ENCODE assay signal across 8 cellular contexts in the genomic region with DNA sequence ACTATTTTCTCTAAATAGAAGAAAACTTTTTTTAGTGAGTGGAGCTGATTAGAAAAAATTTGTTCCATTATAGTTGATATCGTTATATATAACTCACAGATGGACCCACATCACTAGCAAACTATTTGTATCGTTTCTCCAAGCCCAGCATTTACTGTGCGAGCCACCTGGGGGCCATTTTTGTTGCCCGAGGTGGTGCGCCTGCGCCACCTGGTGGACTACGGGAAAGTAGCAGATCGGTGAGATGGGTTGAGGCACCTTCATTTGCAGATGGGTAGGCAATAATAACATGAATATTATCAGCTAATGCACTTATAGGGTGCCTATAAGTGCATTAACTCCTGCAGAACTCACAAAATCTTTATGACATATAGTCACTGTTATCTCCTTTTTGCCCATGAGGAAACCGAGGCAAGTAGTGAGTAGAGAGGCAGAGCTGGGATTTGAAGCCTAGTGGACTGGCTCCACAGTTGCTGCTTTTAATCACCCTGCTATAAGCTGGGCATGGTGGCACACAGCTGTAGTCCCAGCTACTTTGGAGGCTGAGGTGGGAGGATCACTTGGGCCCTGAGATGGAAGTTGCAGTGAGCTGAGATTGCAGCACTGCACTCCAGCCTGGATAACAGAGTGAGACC. TPM values are rescaled to one million over a fixed set of nuclear protein-coding genes. Genes with fewer than 3 reads are reported as not detected.
A peak's percentile ranks its signal among the peaks of the same experiment; 100 is the strongest.
DNase-seq lines count a peak whose midpoint lies in the region; ATAC-seq and TF ChIP-seq lines count a peak whose summit lies in the region.

No MANE protein-coding gene starts in this region.

- H2BK12ac ChIP-seq in neuronal stem cell (ENCODE audit: low read length) = no peak overlapping the region

- H2AFZ ChIP-seq in neuronal stem cell (ENCODE audit: low read length) = no peak overlapping the region

- no peak overlapping the region for H2BK5ac ChIP-seq in neuronal stem cell (ENCODE audit: low read length)

- H3K23ac ChIP-seq in neuronal stem cell (ENCODE audit: low read depth, low read length, poor library complexity) = no peak overlapping the region

- no peak overlapping the region for H2BK120ac ChIP-seq in neuronal stem cell (ENCODE audit: low read depth, low read length)

- CTCF ChIA-PET in CD4-positive, alpha-beta T cell (lab: Charles Lee) = interaction anchor here (0.7 to 2.4 kb wide), 22 partner anchors 10 to 925 kb away, joined by 3 to 16 read pairs (median 5); a partner anchor contains a TSS

- H3K79me1 ChIP-seq in neuronal stem cell (ENCODE audit: low read depth, low read length) = no peaks in the 10 kb centered on the region

- no peak overlapping the region for H3K14ac ChIP-seq in neuronal stem cell (ENCODE audit: low read length)

- H3K9ac ChIP-seq in neuronal stem cell (ENCODE audit: low read depth, low read length, poor library complexity) = no peak overlapping the region

- peak; percentile 98 for TF ChIP-seq CTCF in CD4-positive, alpha-beta T cell (IDR thresholded peaks at IDR 0.05)
- TF ChIP-seq CTCF in epithelial cell of proximal tubule (conservative IDR thresholded peaks at IDR 0.05; ENCODE audit: low read depth, low read length) (peak; percentile 97), upper lobe of right lung (IDR thresholded peaks at IDR 0.05) (peak; percentile 90)

- H2AK5ac ChIP-seq in neuronal stem cell (ENCODE audit: low read depth, low read length) = no peak overlapping the region

- POLR2A ChIA-PET in CD4-positive, alpha-beta T cell (lab: Charles Lee) = interaction anchor here (0.9 kb wide), 1 partner anchor 99 kb away, joined by 3 read pairs; no protein-coding TSS in a partner anchor

- WGBS in neuronal stem cell (ENCODE audit: extremely low coverage in 2 of 2, insufficient read length in 2 of 2, insufficient replicate concordance in 1 of 2), 2 donors = no CpG with 5 or more reads among the region's 9 CpGs

- peaks cover 21% of the 10 kb centered on the region for H3K27me3 ChIP-seq in CD4-positive, alpha-beta T cell (ENCODE audit: control insufficient read depth, insufficient read depth, low read length)
- H3K27me3 ChIP-seq in neuronal stem cell (ENCODE audit: control insufficient read depth in 3 of 3, insufficient read depth in 3 of 3, low read depth in 1 of 3, low read length in 3 of 3) (peaks cover 0 to 20% (median 17%) of the 10 kb centered on the region in 3 experiments), upper lobe of right lung (peaks cover 17% of the 10 kb centered on the region)

- H3K36me3 ChIP-seq in neuronal stem cell (replicated peaks in 1 of 2; ENCODE audit: control insufficient read depth in 2 of 2, insufficient read depth in 2 of 2, low read length in 2 of 2) (no peaks in the 10 kb centered on the region), upper lobe of right lung (no peaks in the 10 kb centered on the region)

- no peak overlapping the region for H3K18ac ChIP-seq in neuronal stem cell (ENCODE audit: low read length)

- no peak overlapping the region for H2BK15ac ChIP-seq in neuronal stem cell (ENCODE audit: low read length)

- H3K4ac ChIP-seq in neuronal stem cell (ENCODE audit: low read length) = no peak overlapping the region

- peaks cover 13% of the 10 kb centered on the region for H3K4me1 Mint-ChIP-seq in CD4-positive, alpha-beta T cell (ENCODE audit: low read depth)

- no peak overlapping the region for H3K27ac ChIP-seq in CD4-positive, alpha-beta T cell (ENCODE audit: low read depth, low read length)
- H3K27ac ChIP-seq in neuronal stem cell (replicated peaks; ENCODE audit: low read length) (no peak overlapping the region), upper lobe of right lung (no peak overlapping the region)

- no peak overlapping the region for H3K4me2 ChIP-seq in neuronal stem cell (ENCODE audit: insufficient read depth, low read length, poor library complexity, severe bottlenecking)

- no peak overlapping the region for H3K27ac Mint-ChIP-seq in CD4-positive, alpha-beta T cell

- no peak overlapping the region for H3K4me3 Mint-ChIP-seq in CD4-positive, alpha-beta T cell

- DNase-seq in CD4-positive, alpha-beta T cell = peak; percentile 64 to 86 (median 76)
- DNase-seq in GOT3 (lab: John Stamatoyannopoulos, UW) = peak; percentile 8
- DNase-seq in NOMO-1 treated with dmso at 0.1 percent for 144 hours (lab: John Stamatoyannopoulos, UW; ENCODE audit: unreplicated experiment) = peak; percentile 66
- peak; percentile 50 for DNase-seq in activated CD8-positive, alpha-beta memory T cell treated with anti-CD3 and anti-CD28 coated beads, Interleukin-2, amount 50 U/mL, for 1 hour (ENCODE audit: extremely low read depth)
- no peak for DNase-seq in epithelial cell of proximal tubule (ENCODE audit: low read depth)
- DNase-seq in neuronal stem cell (ENCODE audit: low spot score) = peak; percentile 56
- peak; percentile 81 for DNase-seq in upper lobe of right lung

- H4K91ac ChIP-seq in neuronal stem cell (ENCODE audit: low read depth, low read length, poor library complexity) = no peak overlapping the region

- no peak overlapping the region for H4K8ac ChIP-seq in neuronal stem cell (ENCODE audit: low read depth, low read length)

- peaks cover 39% of the 10 kb centered on the region for H3K27me3 Mint-ChIP-seq in CD4-positive, alpha-beta T cell

- H3K9me3 ChIP-seq in CD4-positive, alpha-beta T cell (ENCODE audit: control insufficient read depth, low read length) = no peaks in the 10 kb centered on the region
- H3K9me3 ChIP-seq in neuronal stem cell (replicated peaks in 1 of 2; ENCODE audit: control insufficient read depth in 2 of 2, insufficient read depth in 1 of 2, low read depth in 1 of 2, low read length in 2 of 2) (peaks cover 2 to 10% of the 10 kb centered on the region in 2 donors), upper lobe of right lung (no peaks in the 10 kb centered on the region)

- H3K4me3 ChIP-seq in epithelial cell of proximal tubule (ENCODE audit: low read depth, low read length) = no peak overlapping the region
- no peak overlapping the region for H3K4me3 ChIP-seq in neuronal stem cell (ENCODE audit: low read length in 2 of 2)
- H3K4me3 ChIP-seq in upper lobe of right lung = no peak overlapping the region

- H3K36me3 Mint-ChIP-seq in CD4-positive, alpha-beta T cell (ENCODE audit: low read depth) = no peaks in the 10 kb centered on the region

- ATAC-seq in CD4-positive, alpha-beta T cell (ENCODE audit: poor library complexity) = peak; percentile 91
- ATAC-seq in upper lobe of right lung (peak; percentile 86), HG03469 (IDR thresholded peaks at IDR 0.05; ENCODE audit: unreplicated experiment) (no peak)

- H3K9me3 Mint-ChIP-seq in CD4-positive, alpha-beta T cell = no peaks in the 10 kb centered on the region

- intact Hi-C loops in CD4-positive, alpha-beta T cell (cut with DNase I, micrococcal nuclease) = loop anchor here (1.0 to 10.0 kb wide), 10 partner anchors 99 to 936 kb away; a partner anchor contains a TSS
- intact Hi-C loops in upper lobe of right lung (cut with DNase I) = loop anchor here (10.0 kb wide), 1 partner anchor 527 kb away; no protein-coding TSS in a partner anchor

- H3K4me1 ChIP-seq in neuronal stem cell (ENCODE audit: control insufficient read depth in 2 of 2, insufficient read depth in 1 of 2, low read depth in 1 of 2, low read length in 2 of 2) = peaks cover 3 to 12% of the 10 kb centered on the region in 2 donors
- no peaks in the 10 kb centered on the region for H3K4me1 ChIP-seq in upper lobe of right lung

RNA-seq across cellular contexts. Expression of a gene that starts 23.2 kb away (rescaled TPM):
- under 1 TPM; 0.08 to 0.14 TPM for total RNA-seq in CD4-positive, alpha-beta T cell
- total RNA-seq in epithelial cell of proximal tubule = 1.2 and 1.3 TPM in 2 replicates
- 2.0 TPM for polyA plus RNA-seq in neuronal stem cell (2013, experiment 1 of 2)
- polyA plus RNA-seq in neuronal stem cell (2013, experiment 2 of 2) = 2.0 TPM
- 4.1 TPM for total RNA-seq in upper lobe of right lung

RNA-seq across cellular contexts. Expression of a gene that starts 32.6 kb away (rescaled TPM):
- total RNA-seq in CD4-positive, alpha-beta T cell = 100 to 1,000 TPM; 153 to 159 TPM
- total RNA-seq in epithelial cell of proximal tubule (0.12 TPM in 1 of 2 replicates, not detected in the other), upper lobe of right lung (37.7 TPM)
- polyA plus RNA-seq in neuronal stem cell (2013, experiment 1 of 2) = 1.1 TPM
- 0.89 TPM for polyA plus RNA-seq in neuronal stem cell (2013, experiment 2 of 2)

Comparison
In these comparisons a context has a peak if more than half of its experiments do, and no peak if none do; other contexts are left out.
1. RNA of a gene that starts 32.6 kb away (total RNA-seq): 153 to 159 TPM in CD4-positive, alpha-beta T cell and 37.7 TPM in upper lobe of right lung (single experiment); 0.12 TPM in epithelial cell of proximal tubule; every median in the first group is over 10 times any median in the second.
2. Peak in every context shown above with its lines, with median percentiles within 50 percentile points of each other: CTCF ChIP-seq.